In the genomic region with DNA sequence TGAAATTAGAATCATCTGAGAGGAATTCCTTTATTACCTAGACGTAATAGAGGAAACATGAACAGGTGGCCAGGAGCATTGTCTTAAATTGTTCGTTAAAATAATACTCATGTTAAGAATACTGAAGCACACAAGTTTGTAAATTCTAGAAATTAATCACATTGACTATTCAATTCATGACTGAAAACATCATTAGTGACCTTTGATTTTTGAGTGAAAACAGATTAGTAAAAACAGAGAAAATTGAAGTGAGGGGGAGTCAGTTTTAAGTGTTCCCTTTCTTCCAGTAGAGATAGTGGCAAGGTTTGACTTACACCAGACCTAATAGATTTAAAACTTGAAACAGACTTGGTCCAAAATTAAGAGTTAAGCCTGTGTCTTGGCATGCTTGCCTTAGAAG, we compare ENCODE assay signal across 8 cellular contexts.
A peak's percentile ranks its signal among the peaks of the same experiment; 100 is the strongest.
DNase-seq lines count a peak whose midpoint lies in the region; TF ChIP-seq lines count a peak whose summit lies in the region.

No MANE protein-coding gene starts in this region.

- peaks cover 36% of the 10 kb centered on the region for H3F3A ChIP-seq in MM.1S (ENCODE audit: insufficient read depth, low read length)

- no peak overlapping the region for H2AFZ ChIP-seq in MM.1S (ENCODE audit: low read length)

- TF ChIP-seq CTCF in MM.1S (IDR thresholded peaks at IDR 0.05; ENCODE audit: low read length) = no peak
- no peak for TF ChIP-seq CTCF in nephron progenitor cell (IDR thresholded peaks at IDR 0.05)

- peaks cover 32% of the 10 kb centered on the region for H3K36me3 Mint-ChIP-seq in dendritic cell treated with granulocyte-macrophage colony-stimulating factor and Interleukin-4, amounts not matched to agents 40 ng/mL and 50 ng/mL, for 4 days (ENCODE audit: low read depth)
- no peaks in the 10 kb centered on the region for H3K36me3 Mint-ChIP-seq in nephron progenitor cell (ENCODE audit: low read depth)

- no peaks in the 10 kb centered on the region for H3K9me2 ChIP-seq in MM.1S (replicated peaks; ENCODE audit: insufficient read depth, low read length)

- intact Hi-C loops in dendritic cell treated with granulocyte-macrophage colony-stimulating factor and Interleukin-4, amounts not matched to agents 40 ng/mL and 50 ng/mL, for 4 days (cut with micrococcal nuclease) = loop anchor here (2.0 kb wide), 1 partner anchor 14 kb away; no protein-coding TSS in a partner anchor

- peaks cover 46% of the 10 kb centered on the region for H3K4me1 ChIP-seq in BLaER1
- peaks cover 27% of the 10 kb centered on the region for H3K4me1 ChIP-seq in MM.1S (ENCODE audit: low read length)

- H3K4me3 ChIP-seq in BLaER1 (peak overlapping the region; percentile 98), MM.1S (ENCODE audit: low read length) (peak overlapping the region; percentile 78)

- H3K27ac ChIP-seq in BLaER1 (peak overlapping the region; percentile 100), MM.1S (ENCODE audit: low read length) (peak overlapping the region; percentile 93; the same call in 1 of the 2 replicates)

- H3K36me3 ChIP-seq in BLaER1 (peaks cover 13% of the 10 kb centered on the region; the same call in 1 of the 2 replicates), MM.1S (replicated peaks; ENCODE audit: insufficient read depth, low read length) (peaks cover 9% of the 10 kb centered on the region; the same call in 1 of the 2 replicates)

- H4K20me1 ChIP-seq in BLaER1 (peaks cover 56% of the 10 kb centered on the region), MM.1S (ENCODE audit: insufficient read depth, low read length) (peaks cover 12% of the 10 kb centered on the region; the same call in 1 of the 2 replicates)

- no peak for DNase-seq in MM.1S
- DNase-seq in nephron progenitor cell = no peak
- no peak for DNase-seq in amniotic stem cell (lab: John Stamatoyannopoulos, UW)
- no peak for DNase-seq in stimulated activated CD4-positive, alpha-beta T cell treated with anti-CD3 and anti-CD28 coated beads, Interleukin-1b, Interleukin-23, amount 100 ng/mL, for 48 hours
- DNase-seq in inferior parietal cortex (ENCODE audit: extremely low spot score) = no peak
- DNase-seq in AG08396 (ENCODE audit: low spot score) = no peak

- peak overlapping the region; percentile 100 for H3K9ac ChIP-seq in BLaER1
- peak overlapping the region; percentile 98; the same call in 1 of the 2 replicates for H3K9ac ChIP-seq in MM.1S (ENCODE audit: low read length)

- no peaks in the 10 kb centered on the region for H3K27me3 ChIP-seq in BLaER1
- H3K27me3 ChIP-seq in MM.1S (replicated peaks; ENCODE audit: insufficient read depth, low read length) = no peaks in the 10 kb centered on the region

- H3K9me3 ChIP-seq in BLaER1 = no peaks in the 10 kb centered on the region
- no peaks in the 10 kb centered on the region for H3K9me3 ChIP-seq in MM.1S (replicated peaks; ENCODE audit: insufficient read depth, low read length)

- no peaks in the 10 kb centered on the region for H3K27me3 Mint-ChIP-seq in dendritic cell treated with granulocyte-macrophage colony-stimulating factor and Interleukin-4, amounts not matched to agents 40 ng/mL and 50 ng/mL, for 4 days
- peaks cover 3% of the 10 kb centered on the region for H3K27me3 Mint-ChIP-seq in nephron progenitor cell (ENCODE audit: low read depth, poor library complexity)

- H3K79me2 ChIP-seq in MM.1S (ENCODE audit: low read length) = peaks cover 77% of the 10 kb centered on the region

- peak overlapping the region; percentile 91 for H3K4me2 ChIP-seq in BLaER1
- peak overlapping the region; percentile 91 for H3K4me2 ChIP-seq in MM.1S (ENCODE audit: low read depth, low read length)

- peaks cover 28% of the 10 kb centered on the region for H3K4me1 Mint-ChIP-seq in dendritic cell treated with granulocyte-macrophage colony-stimulating factor and Interleukin-4, amounts not matched to agents 40 ng/mL and 50 ng/mL, for 4 days (ENCODE audit: low read depth)
- peaks cover 63% of the 10 kb centered on the region for H3K4me1 Mint-ChIP-seq in nephron progenitor cell

- peak overlapping the region; percentile 99 for H3K27ac Mint-ChIP-seq in dendritic cell treated with granulocyte-macrophage colony-stimulating factor and Interleukin-4, amounts not matched to agents 40 ng/mL and 50 ng/mL, for 4 days
- peak overlapping the region; percentile 99 for H3K27ac Mint-ChIP-seq in nephron progenitor cell

- peak overlapping the region; percentile 100 for H3K4me3 Mint-ChIP-seq in dendritic cell treated with granulocyte-macrophage colony-stimulating factor and Interleukin-4, amounts not matched to agents 40 ng/mL and 50 ng/mL, for 4 days
- H3K4me3 Mint-ChIP-seq in nephron progenitor cell = peak overlapping the region; percentile 97

- H3K9me3 Mint-ChIP-seq in dendritic cell treated with granulocyte-macrophage colony-stimulating factor and Interleukin-4, amounts not matched to agents 40 ng/mL and 50 ng/mL, for 4 days = no peaks in the 10 kb centered on the region
- no peaks in the 10 kb centered on the region for H3K9me3 Mint-ChIP-seq in nephron progenitor cell
